In genomic region chr2:74845991-74846390, GRCh38 we compare ENCODE assay signal across 1 cellular context.
TF ChIP-seq lines count a peak whose summit lies in the region.

No MANE protein-coding gene starts in this region.

TF ChIP-seq in HCT116, 20 proteins besides CTCF, POLR2A, EP300 and RAD21:
- TF ChIP-seq REST (IDR thresholded peaks at IDR 0.05; ENCODE audit: low read depth), result no peak
